ENCODE assay signal across 23 cellular contexts in genomic region chr10:96269438-96270300, GRCh38. TPM values are rescaled to one million over a fixed set of nuclear protein-coding genes. Genes with fewer than 3 reads are reported as not detected.
DNase-seq lines count a peak whose midpoint lies in the region; ATAC-seq and TF ChIP-seq lines count a peak whose summit lies in the region.
"Had no signal": no experiment of that assay in that cellular context is flagged by ENCODE, and none has a peak within 500 bp of the region (broad histone marks: within the 10 kb centered on the region; RNA-seq: fewer than 3 reads in every experiment).

No MANE protein-coding gene starts in this region.

- H3K27ac ChIP-seq in body of pancreas (peak overlapping the region; percentile 11 to 92 (median 82)), thyroid gland (peak overlapping the region; percentile 86 to 92 (median 90))
- H3K27ac ChIP-seq: gastroesophageal sphincter, HL-60 had no signal

- no peaks in the 10 kb centered on the region for H3K27me3 ChIP-seq in body of pancreas
- H3K27me3 ChIP-seq in thyroid gland: no peaks in the 10 kb centered on the region
- H3K27me3 ChIP-seq: gastroesophageal sphincter had no signal

- TF ChIP-seq CTCF in body of pancreas (IDR thresholded peaks at IDR 0.05) (no peak), thyroid gland (IDR thresholded peaks at IDR 0.05) (no peak)

- 34 to 42% methylated on average over 6 of the region's 6 CpGs for WGBS in body of pancreas, 2 donors
- 62 to 64% methylated on average over 6 of the region's 6 CpGs for WGBS in thyroid gland, 2 donors

- DNase-seq in activated T-cell treated with anti-CD3 and anti-CD28 coated beads, Interleukin-2, amount 50 U/mL, for 4 hours: no peak
- DNase-seq in activated T-cell treated with anti-CD3 and anti-CD28 coated beads, Interleukin-2, amount 50 U/mL, for 48 hours: no peak
- DNase-seq in body of pancreas (no peak), memory B cell (ENCODE audit: low spot score in 2 of 2) (no peak), thyroid gland (peak; percentile 36 to 40), NK-92 (lab: John Stamatoyannopoulos, UW; ENCODE audit: unreplicated experiment) (no peak), DMS53 (lab: John Stamatoyannopoulos, UW) (no peak), anterior cingulate cortex (lab: John Stamatoyannopoulos, UW) (no peak)
- DNase-seq: activated CD4-positive, alpha-beta memory T cell treated with anti-CD3 and anti-CD28 coated beads, Interleukin-2, amount 10 ng/mL, durations not matched to agents 7 days and 5 days; effector memory CD4-positive, alpha-beta T cell; GF-D8; HCEC 1CT; NCI-H2081; NCI-H69; stimulated activated CD4-positive, alpha-beta T cell treated with anti-CD3 and anti-CD28 coated beads, Interleukin-4, amount 100 ng/mL, for 4 hours; stimulated activated naive CD4-positive, alpha-beta T cell treated with Interleukin-2 at 50 U/mL for 16 hours; T-helper 9 cell had no signal

- H3K4me3 ChIP-seq in body of pancreas (no peak overlapping the region), thyroid gland (replicated peaks in 1 of 3) (no peak overlapping the region)
- H3K4me3 ChIP-seq: gastroesophageal sphincter had no signal

- H3K9me3 Mint-ChIP-seq in activated T-cell treated with anti-CD3 and anti-CD28 coated beads, Interleukin-2, amount 50 U/mL, for 4 hours: no peaks in the 10 kb centered on the region
- H3K9me3 Mint-ChIP-seq in memory B cell: no peaks in the 10 kb centered on the region
- H3K9me3 Mint-ChIP-seq: activated CD4-positive, alpha-beta memory T cell treated with anti-CD3 and anti-CD28 coated beads, Interleukin-2, amount 10 ng/mL, durations not matched to agents 7 days and 5 days; activated T-helper 2 cell treated with anti-CD3 and anti-CD28 coated beads, Interferon-gamma antibody, Interleukin-2, Interleukin-4, amounts not matched to agents 10 μg/mL and 5 μg/mL and 100 μg/mL, durations not matched to agents 14 hours and 24 hours and 36 hours; brain had no signal

- H3K4me3 Mint-ChIP-seq in activated T-cell treated with anti-CD3 and anti-CD28 coated beads, Interleukin-2, amount 50 U/mL, for 4 hours: peak overlapping the region; percentile 51
- peak overlapping the region; percentile 96 for H3K4me3 Mint-ChIP-seq in memory B cell
- H3K4me3 Mint-ChIP-seq: activated CD4-positive, alpha-beta memory T cell treated with anti-CD3 and anti-CD28 coated beads, Interleukin-2, amount 10 ng/mL, durations not matched to agents 7 days and 5 days had no signal

- H3K36me3 ChIP-seq in body of pancreas (replicated peaks in 1 of 2; ENCODE audit: insufficient read depth in 1 of 2, low read depth in 2 of 2) (no peaks in the 10 kb centered on the region), thyroid gland (no peaks in the 10 kb centered on the region)
- H3K36me3 ChIP-seq: gastroesophageal sphincter had no signal

- H3K27ac Mint-ChIP-seq in memory B cell: peak overlapping the region; percentile 88
- H3K27ac Mint-ChIP-seq: activated CD4-positive, alpha-beta memory T cell treated with anti-CD3 and anti-CD28 coated beads, Interleukin-2, amount 10 ng/mL, durations not matched to agents 7 days and 5 days; activated T-helper 2 cell treated with anti-CD3 and anti-CD28 coated beads, Interferon-gamma antibody, Interleukin-2, Interleukin-4, amounts not matched to agents 10 μg/mL and 5 μg/mL and 100 μg/mL, durations not matched to agents 14 hours and 24 hours and 36 hours had no signal

- H3K4me1 Mint-ChIP-seq in activated T-cell treated with anti-CD3 and anti-CD28 coated beads, Interleukin-2, amount 50 U/mL, for 4 hours (ENCODE audit: low read depth): peaks cover 3% of the 10 kb centered on the region
- peaks cover 61% of the 10 kb centered on the region for H3K4me1 Mint-ChIP-seq in memory B cell
- H3K4me1 Mint-ChIP-seq: activated CD4-positive, alpha-beta memory T cell treated with anti-CD3 and anti-CD28 coated beads, Interleukin-2, amount 10 ng/mL, durations not matched to agents 7 days and 5 days had no signal

- no peaks in the 10 kb centered on the region for H3K9me3 ChIP-seq in body of pancreas
- no peaks in the 10 kb centered on the region for H3K9me3 ChIP-seq in thyroid gland
- H3K9me3 ChIP-seq: gastroesophageal sphincter had no signal

- no peaks in the 10 kb centered on the region for H3K36me3 Mint-ChIP-seq in activated T-cell treated with anti-CD3 and anti-CD28 coated beads, Interleukin-2, amount 50 U/mL, for 4 hours (ENCODE audit: insufficient read depth)
- peaks cover 32% of the 10 kb centered on the region for H3K36me3 Mint-ChIP-seq in memory B cell
- H3K36me3 Mint-ChIP-seq: brain had no signal

- intact Hi-C loops in body of pancreas (cut with DNase I): no loop called here
- intact Hi-C loops in thyroid gland (cut with DNase I): no loop called here

- H3K4me1 ChIP-seq in body of pancreas (peaks cover 65% of the 10 kb centered on the region), thyroid gland (peaks cover 45 to 52% of the 10 kb centered on the region in 2 donors)

- ATAC-seq in activated T-cell treated with anti-CD3 and anti-CD28 coated beads, Interleukin-2, amount 50 U/mL, for 4 hours: no peak
- ATAC-seq in body of pancreas: no peak
- ATAC-seq in memory B cell (ENCODE audit: low read depth): no peak
- ATAC-seq: gastroesophageal sphincter had no signal

- TF ChIP-seq POLR2A in body of pancreas (IDR thresholded peaks at IDR 0.05) (no peak), thyroid gland (IDR thresholded peaks at IDR 0.05) (peak in 1 of 2 donors; percentile 6)

- H3K27me3 Mint-ChIP-seq in activated T-cell treated with anti-CD3 and anti-CD28 coated beads, Interleukin-2, amount 50 U/mL, for 4 hours (ENCODE audit: low read depth): peaks cover 14% of the 10 kb centered on the region
- H3K27me3 Mint-ChIP-seq in memory B cell: no peaks in the 10 kb centered on the region

RNA-seq across cellular contexts. Expression of gene BLNK, which starts 1.7 kb away (rescaled TPM):
- total RNA-seq in activated T-cell treated with anti-CD3 and anti-CD28 coated beads, Interleukin-2, amount 50 U/mL, for 4 hours: under 1 TPM in 2 of 3 donors, not detected in 1; 0.13 to 0.95 TPM
- total RNA-seq in body of pancreas (10 to 100 TPM; 13.5 to 55.4 TPM), thyroid gland (10 to 100 TPM in 3 of 4 donors, 1 to 10 TPM in 1; 5.8 to 36.9 (median 25.7) TPM)
- total RNA-seq: activated CD4-positive, alpha-beta memory T cell treated with anti-CD3 and anti-CD28 coated beads, Interleukin-2, amount 10 ng/mL, durations not matched to agents 7 days and 5 days; activated T-helper 2 cell treated with anti-CD3 and anti-CD28 coated beads, Interferon-gamma antibody, Interleukin-2, Interleukin-4, amounts not matched to agents 10 μg/mL and 5 μg/mL and 100 μg/mL, durations not matched to agents 14 hours and 24 hours and 36 hours had no signal

RNA-seq across cellular contexts. Expression of gene DNTT, which starts 34.6 kb away (rescaled TPM):
- total RNA-seq in activated T-cell treated with anti-CD3 and anti-CD28 coated beads, Interleukin-2, amount 50 U/mL, for 4 hours: not detected
- total RNA-seq in body of pancreas (not detected), thyroid gland (under 1 TPM in 1 of 4 donors, not detected in 3; 0.88 TPM)
- total RNA-seq: activated CD4-positive, alpha-beta memory T cell treated with anti-CD3 and anti-CD28 coated beads, Interleukin-2, amount 10 ng/mL, durations not matched to agents 7 days and 5 days; activated T-helper 2 cell treated with anti-CD3 and anti-CD28 coated beads, Interferon-gamma antibody, Interleukin-2, Interleukin-4, amounts not matched to agents 10 μg/mL and 5 μg/mL and 100 μg/mL, durations not matched to agents 14 hours and 24 hours and 36 hours; gastroesophageal sphincter; mucosa of gallbladder; renal cortical epithelial cell had no signal

Comparison
In these comparisons a context has a peak if more than half of its experiments do, and no peak if none do; other contexts are left out.
1. DNase-seq: peak in thyroid gland (2 of 2); none in activated T-cell treated with anti-CD3 and anti-CD28 coated beads, Interleukin-2, amount 50 U/mL, for 4 hours (single experiment), activated T-cell treated with anti-CD3 and anti-CD28 coated beads, Interleukin-2, amount 50 U/mL, for 48 hours (0 of 2), body of pancreas (0 of 4), memory B cell (0 of 2), NK-92 (single experiment), DMS53 (single experiment) and anterior cingulate cortex (0 of 58).